14 cellular contexts compared by ENCODE assay signal in genomic region chr6:35500782-35501181, GRCh38. TPM values are rescaled to one million over a fixed set of nuclear protein-coding genes. Genes with fewer than 3 reads are reported as not detected.
DNase-seq lines count a peak whose midpoint lies in the region; FAIRE-seq and TF ChIP-seq lines count a peak whose summit lies in the region.
"Had no signal": no experiment of that assay in that cellular context is flagged by ENCODE, and none has a peak within 500 bp of the region (broad histone marks: within the 10 kb centered on the region; RNA-seq: fewer than 3 reads in every experiment).

No MANE protein-coding gene starts in this region.

- H3K27me3 ChIP-seq in bronchial epithelial cell (ENCODE audit: control insufficient read depth, insufficient read depth, low read length) = no peaks in the 10 kb centered on the region

- DNase-seq in DMS53 treated with DMSO at 0.1 percent for 48 hours (lab: John Stamatoyannopoulos, UW; ENCODE audit: unreplicated experiment) (peak; percentile 64), NB4 (ENCODE audit: low read depth) (peak; percentile 21), bronchial epithelial cell (ENCODE audit: low read depth) (peak; percentile 74), myocyte (ENCODE audit: low read depth) (peak; percentile 95), coronary artery (ENCODE audit: low spot score) (no peak), NCI-H1105 (lab: John Stamatoyannopoulos, UW) (no peak), NCI-H1105 treated with DMSO at 0.1 percent for 48 hours (lab: John Stamatoyannopoulos, UW) (no peak), NOMO-1 treated with dmso at 0.1 percent for 144 hours (lab: John Stamatoyannopoulos, UW; ENCODE audit: unreplicated experiment) (no peak)
- DNase-seq: CD8-positive, alpha-beta T cell; left colon had no signal

- no peak overlapping the region for H3K4me3 ChIP-seq in NB4 (ENCODE audit: low read depth, low read length)
- no peak overlapping the region for H3K4me3 ChIP-seq in bronchial epithelial cell (ENCODE audit: low read depth, low read length)
- H3K4me3 ChIP-seq in coronary artery = no peak overlapping the region
- H3K4me3 ChIP-seq: ascending aorta had no signal

- H3K36me3 ChIP-seq in bronchial epithelial cell (ENCODE audit: control insufficient read depth, insufficient read depth, low read length) = no peaks in the 10 kb centered on the region
- H3K36me3 ChIP-seq: ascending aorta had no signal

- no peak for FAIRE-seq in bronchial epithelial cell (lab: Jason Lieb, UNC)
- FAIRE-seq: GM19239 had no signal

- no peak overlapping the region for H3K27ac ChIP-seq in coronary artery
- H3K27ac ChIP-seq: ascending aorta, parathyroid adenoma had no signal

- TF ChIP-seq CTCF in NB4 (IDR thresholded peaks at IDR 0.05; ENCODE audit: low read depth, low read length) = no peak
- TF ChIP-seq CTCF in bronchial epithelial cell (IDR thresholded peaks at IDR 0.05; ENCODE audit: insufficient read depth, low read length, severe bottlenecking) = no peak
- TF ChIP-seq CTCF in coronary artery (IDR thresholded peaks at IDR 0.05) = no peak

- no peak for TF ChIP-seq POLR2A in NB4 (IDR thresholded peaks at IDR 0.05; ENCODE audit: extremely low read depth, insufficient read length)

RNA-seq across cellular contexts. Expression of gene TEAD3, which starts 3.9 kb away (rescaled TPM):
- total RNA-seq in bronchial epithelial cell = 5.3 and 7.6 TPM in 2 replicates
- total RNA-seq in myocyte = 25.5 and 33.2 TPM in 2 replicates
- 51.2 TPM for polyA plus RNA-seq in myocyte (2012)
- total RNA-seq: CD8-positive, alpha-beta T cell had no signal

RNA-seq across cellular contexts. Expression of gene TULP1, which starts 11.9 kb away (rescaled TPM):
- total RNA-seq in bronchial epithelial cell = under 0.01 TPM in 1 of 2 replicates, not detected in the other
- total RNA-seq in myocyte = 0.05 and 0.10 TPM in 2 replicates
- polyA plus RNA-seq in myocyte (2012) = 0.24 TPM
- total RNA-seq: ascending aorta; CD8-positive, alpha-beta T cell; epithelial cell of proximal tubule; left colon had no signal

RNA-seq across cellular contexts. Expression of gene RPL10A, which starts 32.6 kb away (rescaled TPM):
- total RNA-seq in bronchial epithelial cell (1,892 and 2,665 TPM in 2 replicates), myocyte (794 and 894 TPM in 2 replicates)
- polyA plus RNA-seq in myocyte (2012) = 1,221 TPM

RNA-seq across cellular contexts. Expression of gene FANCE, which starts 48.6 kb away (rescaled TPM):
- 41.5 and 46.3 TPM in 2 replicates for total RNA-seq in bronchial epithelial cell
- total RNA-seq in myocyte = 11.8 and 18.3 TPM in 2 replicates
- 4.1 TPM for polyA plus RNA-seq in myocyte (2012)

Comparison
In these comparisons a context has a peak if more than half of its experiments do, and no peak if none do; other contexts are left out.
1. DNase-seq: peak in DMS53 treated with DMSO at 0.1 percent for 48 hours (single experiment), NB4 (single experiment), bronchial epithelial cell (single experiment) and myocyte (single experiment); none in coronary artery (single experiment), NCI-H1105 (single experiment), NCI-H1105 treated with DMSO at 0.1 percent for 48 hours (single experiment) and NOMO-1 treated with dmso at 0.1 percent for 144 hours (single experiment).